ENCODE assay signal across 8 cellular contexts in the genomic region with DNA sequence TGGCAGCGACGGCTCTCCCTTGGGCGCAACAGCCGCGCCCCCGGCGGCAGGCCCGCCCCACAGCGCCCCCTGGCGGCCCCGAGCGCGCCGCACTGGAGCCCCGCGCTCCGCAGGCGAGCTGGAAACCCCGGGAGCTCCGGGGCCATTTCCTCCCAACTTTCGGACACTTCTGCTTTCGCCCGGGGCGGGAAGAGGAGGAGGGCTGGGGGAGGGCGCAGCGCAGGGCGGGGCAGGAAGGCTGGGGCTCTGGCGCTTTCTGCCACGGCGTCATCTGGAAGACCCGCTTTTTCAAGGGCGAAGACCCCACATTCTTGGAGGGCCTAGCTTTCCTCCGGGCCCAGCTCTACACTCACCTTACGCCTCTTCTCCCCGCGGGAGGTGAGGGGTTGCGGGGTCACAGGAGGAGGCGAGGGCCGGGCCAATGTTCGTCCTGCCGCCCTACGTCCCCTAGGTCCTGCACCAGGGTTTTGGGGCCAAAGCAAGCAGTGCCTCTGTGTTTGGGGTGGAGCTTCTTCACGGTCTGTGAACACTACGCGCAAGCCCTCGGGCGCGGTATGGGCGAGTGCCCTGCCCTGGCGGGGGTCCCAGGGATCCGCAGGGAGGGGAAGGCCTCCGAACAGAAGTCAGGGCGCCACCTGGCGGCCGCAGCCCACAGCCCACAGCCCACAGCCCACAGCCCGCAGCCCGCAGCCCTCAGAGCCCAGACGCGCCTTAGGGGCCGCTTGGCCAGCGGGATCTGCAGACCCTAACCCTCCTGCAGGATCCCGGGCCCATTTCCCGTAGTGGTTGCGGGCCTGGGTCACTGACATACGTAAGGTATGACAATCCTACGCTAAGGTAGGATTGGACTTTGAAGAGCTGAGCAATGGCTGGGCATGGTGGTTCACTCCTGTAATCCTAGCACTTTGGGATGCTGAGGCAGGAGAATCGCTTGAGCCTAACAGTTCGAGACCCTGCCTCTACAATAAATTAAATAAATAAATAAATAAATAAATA. TPM values are rescaled to one million over a fixed set of nuclear protein-coding genes. Genes with fewer than 3 reads are reported as not detected.
DNase-seq lines count a peak whose midpoint lies in the region; ATAC-seq and TF ChIP-seq lines count a peak whose summit lies in the region.

No MANE protein-coding gene starts in this region.

- intact Hi-C loops in OCI-LY7 (cut with micrococcal nuclease; ENCODE audit: unreplicated experiment), result loop anchor here (1.0 to 10.0 kb wide), 7 partner anchors 82 to 851 kb away; partner anchors contain the start of genes ARMC8, CEP70 and PIK3CB

- DNase-seq in DMS 273 (lab: John Stamatoyannopoulos, UW; ENCODE audit: unreplicated experiment), result peak; percentile 99
- DNase-seq in HuH-7 (ENCODE audit: low spot score), result peak; percentile 87
- DNase-seq in OCI-LY7 (ENCODE audit: low spot score), result peak; percentile 93
- DNase-seq in activated T-cell treated with anti-CD3 and anti-CD28 coated beads for 48 hours (ENCODE audit: low read depth), result peak; percentile 84
- peak; percentile 32 for DNase-seq in epithelial cell of proximal tubule (ENCODE audit: low read depth)
- peak; percentile 52 to 68 for DNase-seq in stimulated activated CD8-positive, alpha-beta memory T cell treated with anti-CD3 and anti-CD28 coated beads, Interleukin-4, amount 100 ng/mL, for 4 hours (ENCODE audit: low read depth in 2 of 2, low spot score in 1 of 2)

- H3K4me1 ChIP-seq in OCI-LY7 (ENCODE audit: insufficient read depth, low read length, poor library complexity, severe bottlenecking), result peaks cover 4% of the 10 kb centered on the region
- peaks cover 5 to 10% of the 10 kb centered on the region in 2 donors for H3K4me1 ChIP-seq in mucosa of rectum (ENCODE audit: control insufficient read depth in 2 of 2, insufficient read depth in 2 of 2, low read length in 2 of 2)

- H3K27ac ChIP-seq in OCI-LY7 (ENCODE audit: low read depth, low read length, poor library complexity, severe bottlenecking) (peak overlapping the region; percentile 41), mucosa of rectum (ENCODE audit: low read depth in 2 of 2, low read length in 2 of 2) (peak overlapping the region; percentile 94 to 98)

- peak overlapping the region; percentile 94 to 95 for H3K9ac ChIP-seq in mucosa of rectum (ENCODE audit: low read depth in 1 of 2, low read length in 2 of 2)

- H4K20me1 ChIP-seq in OCI-LY7 (ENCODE audit: insufficient read depth, low read length), result no peaks in the 10 kb centered on the region

- H3K4me3 ChIP-seq in OCI-LY7 (ENCODE audit: low read depth, low read length, poor library complexity, severe bottlenecking) (peak overlapping the region; percentile 71), epithelial cell of proximal tubule (ENCODE audit: low read depth, low read length) (peak overlapping the region; percentile 73), mucosa of rectum (ENCODE audit: low read length in 2 of 2) (peak overlapping the region; percentile 84 to 89)

- no peaks in the 10 kb centered on the region for H3K9me2 ChIP-seq in OCI-LY7 (ENCODE audit: insufficient read depth, low read length)

- H3K4me2 ChIP-seq in OCI-LY7 (ENCODE audit: low read length), result peak overlapping the region; percentile 93

- H3K9me3 ChIP-seq in OCI-LY7 (ENCODE audit: low read length) (no peaks in the 10 kb centered on the region), mucosa of rectum (ENCODE audit: control insufficient read depth in 2 of 2, low read length in 2 of 2) (no peaks in the 10 kb centered on the region)

- no TSS peak for BruUV-seq in OCI-LY7 (replicated peaks; lab: Mats Ljungman, UMichigan)

- POLR2A ChIA-PET in OCI-LY7 (lab: Charles Lee), result interaction anchor here (0.6 to 2.8 kb wide), 15 partner anchors 38 to 388 kb away, joined by 3 to 9 read pairs (median 4); partner anchors contain the start of gene CEP70

- H3K36me3 ChIP-seq in OCI-LY7 (ENCODE audit: insufficient read depth, low read length) (no peaks in the 10 kb centered on the region), mucosa of rectum (ENCODE audit: control insufficient read depth in 2 of 2, insufficient read depth in 2 of 2, low read length in 2 of 2) (no peaks in the 10 kb centered on the region)

- CTCF ChIA-PET in OCI-LY7 (lab: Charles Lee; ENCODE audit: unreplicated experiment), result interaction anchor here (0.5 to 2.3 kb wide), 23 partner anchors 12 to 473 kb away, joined by 3 to 37 read pairs (median 4); partner anchors contain the start of genes CEP70 and PIK3CB

- TF ChIP-seq CTCF in OCI-LY7 (conservative IDR thresholded peaks at IDR 0.05; ENCODE audit: low read length) (peak; percentile 75), epithelial cell of proximal tubule (conservative IDR thresholded peaks at IDR 0.05; ENCODE audit: low read depth, low read length) (peak; percentile 81)

- no peaks in the 10 kb centered on the region for H3K79me2 ChIP-seq in OCI-LY7 (ENCODE audit: insufficient read depth, low read depth, low read length)

- no peaks in the 10 kb centered on the region for H3K27me3 ChIP-seq in mucosa of rectum (ENCODE audit: control insufficient read depth in 2 of 2, insufficient read depth in 2 of 2, low read length in 2 of 2)

- H2AFZ ChIP-seq in OCI-LY7 (ENCODE audit: low read length), result peak overlapping the region; percentile 95

- peak; percentile 79 for ATAC-seq in GM21526 (IDR thresholded peaks at IDR 0.05; ENCODE audit: low FRiP score, unreplicated experiment)

RNA-seq across cellular contexts. Expression of gene FOXL2, which starts 31.1 kb away (rescaled TPM):
- total RNA-seq in OCI-LY7 (2014; rRNA removed; shearing (Covaris generic)), result not detected in 2 replicates
- not detected in 2 replicates for total RNA-seq in OCI-LY7 (2022)
- 1.5 and 2.0 TPM in 2 replicates for total RNA-seq in epithelial cell of proximal tubule

RNA-seq across cellular contexts. Expression of gene FOXL2NB, which starts 31.2 kb away (rescaled TPM):
- not detected in 2 replicates for total RNA-seq in OCI-LY7 (2014; rRNA removed; shearing (Covaris generic))
- total RNA-seq in OCI-LY7 (2022) (not detected in 2 replicates), epithelial cell of proximal tubule (0.80 and 3.5 TPM in 2 replicates)

Comparison
In these comparisons a context has a peak if more than half of its experiments do, and no peak if none do; other contexts are left out.
1. Peak in every context shown above with its lines: DNase-seq, ATAC-seq, H3K4me3 ChIP-seq and H3K27ac ChIP-seq.
2. DNase-seq: peak in every context shown above with its lines; median percentile 99 in DMS 273; 93 in OCI-LY7; 87 in HuH-7; 84 in activated T-cell treated with anti-CD3 and anti-CD28 coated beads for 48 hours; 60 in stimulated activated CD8-positive, alpha-beta memory T cell treated with anti-CD3 and anti-CD28 coated beads, Interleukin-4, amount 100 ng/mL, for 4 hours; 32 in epithelial cell of proximal tubule.